16 cellular contexts compared by ENCODE assay signal in the genomic region with DNA sequence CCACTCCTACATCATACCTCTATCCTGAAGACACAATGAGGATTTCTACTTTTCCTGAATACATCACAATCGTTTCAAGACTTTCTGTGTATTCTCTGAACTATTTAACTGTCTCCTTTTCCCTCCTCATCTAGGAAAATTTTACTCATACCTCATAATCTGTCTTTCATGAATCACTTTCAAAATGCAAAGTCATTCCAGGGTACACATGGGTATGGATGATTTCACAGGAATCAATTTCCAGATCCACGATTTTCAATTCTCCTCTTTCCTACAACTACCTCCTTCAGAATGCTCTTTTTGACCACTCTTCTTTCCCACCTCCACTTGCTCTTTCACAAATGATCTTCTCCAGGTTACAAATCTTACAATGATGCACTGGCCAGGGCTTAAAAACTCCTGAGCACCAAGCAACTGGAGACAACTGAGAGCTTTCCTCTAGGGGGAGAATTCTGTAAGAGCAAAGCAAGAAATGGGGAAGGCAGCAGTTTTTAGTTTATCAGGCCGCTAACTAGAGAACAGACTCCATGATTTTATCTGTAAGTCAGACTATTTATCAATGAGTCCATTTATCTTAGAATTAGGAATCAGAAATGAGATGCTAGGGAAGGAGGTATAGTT.
A peak's percentile ranks its signal among the peaks of the same experiment; 100 is the strongest.
DNase-seq lines count a peak whose midpoint lies in the region; ATAC-seq, FAIRE-seq and TF ChIP-seq lines count a peak whose summit lies in the region.
"Had no signal": no experiment of that assay in that cellular context is flagged by ENCODE, and none has a peak within 500 bp of the region (broad histone marks: within the 10 kb centered on the region; RNA-seq: fewer than 3 reads in every experiment).

No MANE protein-coding gene starts in this region.

- peaks cover 51% of the 10 kb centered on the region for H4K20me1 ChIP-seq in astrocyte (ENCODE audit: insufficient read depth, low read length)

- no peak overlapping the region for H3K4me3 ChIP-seq in BE2C (ENCODE audit: low read depth, low read length)
- no peak overlapping the region for H3K4me3 ChIP-seq in HUES6 (ENCODE audit: low read depth, low read length)
- no peak overlapping the region for H3K4me3 ChIP-seq in astrocyte (ENCODE audit: insufficient read depth, low read depth, low read length)
- H3K4me3 ChIP-seq in mesendoderm (ENCODE audit: low read length) = no peak overlapping the region
- no peak overlapping the region for H3K4me3 ChIP-seq in pancreas
- H3K4me3 ChIP-seq: suprapubic skin had no signal

- H3K79me2 ChIP-seq in astrocyte (ENCODE audit: insufficient read depth, low read length) (peaks cover 71% of the 10 kb centered on the region), mesendoderm (ENCODE audit: control insufficient read depth, insufficient read depth, low read length) (no peaks in the 10 kb centered on the region)

- intact Hi-C loops in pancreas (cut with DNase I) = no loop called here
- intact Hi-C loops in head of caudate nucleus (cut with DNase I) = no loop called here

- H2AFZ ChIP-seq in astrocyte (ENCODE audit: low read depth, low read length) = no peak overlapping the region

- no peak overlapping the region for H3K56ac ChIP-seq in mesendoderm (ENCODE audit: low read length)

- no peak overlapping the region for H3K4me2 ChIP-seq in astrocyte (ENCODE audit: low read length)
- no peak overlapping the region for H3K4me2 ChIP-seq in mesendoderm (ENCODE audit: low read length)

- no peak overlapping the region for H3K4me3 Mint-ChIP-seq in astrocyte (ENCODE audit: unreplicated experiment)
- H3K4me3 Mint-ChIP-seq: CD4-positive, alpha-beta memory T cell had no signal

- H3K9ac ChIP-seq in HUES6 (ENCODE audit: low read length) (no peak overlapping the region), astrocyte (ENCODE audit: low read length) (no peak overlapping the region), mesendoderm (ENCODE audit: low read length) (no peak overlapping the region)

- no peak overlapping the region for H4K8ac ChIP-seq in mesendoderm (ENCODE audit: low read depth, low read length)

- H3K18ac ChIP-seq in mesendoderm (ENCODE audit: low read length) = no peak overlapping the region

- no CpG with 5 or more reads among the region's 3 CpGs for WGBS in mesendoderm (ENCODE audit: extremely low coverage, insufficient coverage, low lambda C conversion rate)
- WGBS in pancreas, 2 donors = 79 to 82% methylated on average over 3 of the region's 3 CpGs

- peak; percentile 83 for FAIRE-seq in astrocyte (lab: Jason Lieb, UNC)
- no peak for FAIRE-seq in pancreas (lab: Jason Lieb, UNC)
- FAIRE-seq: TTC549 had no signal

- H3K23ac ChIP-seq in mesendoderm (ENCODE audit: low read length) = no peak overlapping the region

- 0 out of 2 replicates have a peak overlapping the region, but pooled peaks have one; percentile 16 for H3K27ac ChIP-seq in HUES6 (ENCODE audit: low read depth, low read length)
- H3K27ac ChIP-seq in astrocyte (ENCODE audit: low read depth, low read length) = no peak overlapping the region
- no peak overlapping the region for H3K27ac ChIP-seq in mesendoderm (ENCODE audit: low read depth, low read length)
- no peak overlapping the region for H3K27ac ChIP-seq in pancreas
- H3K27ac ChIP-seq: epithelial cell of prostate, suprapubic skin had no signal

- H3K4me1 ChIP-seq in BE2C (peaks cover 9% of the 10 kb centered on the region), HUES6 (ENCODE audit: control insufficient read depth, insufficient read depth, low read length) (peaks cover 6% of the 10 kb centered on the region; the same call in 1 of the 2 replicates), astrocyte (ENCODE audit: insufficient read depth, low read length) (peaks cover 9% of the 10 kb centered on the region), mesendoderm (ENCODE audit: control insufficient read depth, low read depth, low read length) (no peaks in the 10 kb centered on the region), pancreas (peaks cover 0 to 5% (median 0%) of the 10 kb centered on the region in 3 donors)

- H3K36me3 Mint-ChIP-seq in astrocyte (ENCODE audit: low read depth, unreplicated experiment) = peaks cover 3% of the 10 kb centered on the region

- H3K27ac Mint-ChIP-seq in astrocyte (ENCODE audit: unreplicated experiment) = peak overlapping the region; percentile 68

- H3K9me3 ChIP-seq in BE2C = no peaks in the 10 kb centered on the region
- H3K9me3 ChIP-seq in HUES6 (ENCODE audit: control insufficient read depth, insufficient read depth, low read depth, low read length) = no peaks in the 10 kb centered on the region; the same call in 1 of the 2 replicates
- H3K9me3 ChIP-seq in astrocyte (ENCODE audit: insufficient read depth, low read depth, low read length) = no peaks in the 10 kb centered on the region
- H3K9me3 ChIP-seq in pancreas = no peaks in the 10 kb centered on the region
- H3K9me3 ChIP-seq: suprapubic skin had no signal

- H4K5ac ChIP-seq in mesendoderm (ENCODE audit: low read length) = no peak overlapping the region

- no peaks in the 10 kb centered on the region for H3K27me3 ChIP-seq in BE2C
- H3K27me3 ChIP-seq in HUES6 (ENCODE audit: control insufficient read depth, insufficient read depth, low read length) = no peaks in the 10 kb centered on the region
- no peaks in the 10 kb centered on the region for H3K27me3 ChIP-seq in astrocyte (ENCODE audit: insufficient read depth, low read length)
- no peaks in the 10 kb centered on the region for H3K27me3 ChIP-seq in mesendoderm (ENCODE audit: insufficient read depth, low read length, poor library complexity)
- no peaks in the 10 kb centered on the region for H3K27me3 ChIP-seq in pancreas
- H3K27me3 ChIP-seq: suprapubic skin had no signal

- peaks cover 28% of the 10 kb centered on the region for H3K4me1 Mint-ChIP-seq in astrocyte (ENCODE audit: low read depth, unreplicated experiment)

- no peak overlapping the region for H2BK120ac ChIP-seq in mesendoderm (ENCODE audit: low read depth, low read length)

- no peaks in the 10 kb centered on the region for H3K27me3 Mint-ChIP-seq in astrocyte (ENCODE audit: low read depth, unreplicated experiment)
- H3K27me3 Mint-ChIP-seq: CD4-positive, alpha-beta memory T cell had no signal

- no peaks in the 10 kb centered on the region for H3K79me1 ChIP-seq in mesendoderm (ENCODE audit: low read length)

- H3K36me3 ChIP-seq in BE2C (no peaks in the 10 kb centered on the region), HUES6 (ENCODE audit: control insufficient read depth, insufficient read depth, low read length) (no peaks in the 10 kb centered on the region), astrocyte (ENCODE audit: insufficient read depth, low read length) (no peaks in the 10 kb centered on the region), mesendoderm (ENCODE audit: control insufficient read depth, insufficient read depth, low read length) (no peaks in the 10 kb centered on the region), pancreas (no peaks in the 10 kb centered on the region)
- H3K36me3 ChIP-seq: suprapubic skin had no signal

- no peak for DNase-seq in BE2C
- DNase-seq in astrocyte (ENCODE audit: low read depth) = no peak
- DNase-seq in mesendoderm = peak; percentile 66
- no peak for DNase-seq in pancreas
- no peak for DNase-seq in head of caudate nucleus
- DNase-seq: activated CD8-positive, alpha-beta memory T cell treated with anti-CD3 and anti-CD28 coated beads for 24 hours; activated naive CD4-positive, alpha-beta T cell treated with Interleukin-2 at 50 U/mL for 16 hours; CD4-positive, alpha-beta memory T cell; GDM1; NCI-H1048; stimulated activated CD4-positive, alpha-beta T cell treated with anti-CD3 and anti-CD28 coated beads, Interleukin-12 subunit alpha, Interleukin-12 subunit beta, amount 100 ng/mL, for 4 hours had no signal

- ATAC-seq in pancreas (no peak), GM19035 (IDR thresholded peaks at IDR 0.05; ENCODE audit: unreplicated experiment) (no peak)

- no peak overlapping the region for H3K4ac ChIP-seq in mesendoderm (ENCODE audit: low read depth, low read length)

- H2AK5ac ChIP-seq in mesendoderm (ENCODE audit: low read length) = no peak overlapping the region

- peaks cover 2% of the 10 kb centered on the region for H3K9me3 Mint-ChIP-seq in astrocyte (ENCODE audit: unreplicated experiment)

- no peak overlapping the region for H2BK15ac ChIP-seq in mesendoderm (replicated peaks; ENCODE audit: low read depth)

- H2BK5ac ChIP-seq in mesendoderm (ENCODE audit: low read length) = no peak overlapping the region

- TF ChIP-seq CTCF in BE2C (IDR thresholded peaks at IDR 0.05; ENCODE audit: low read depth, low read length) (0 out of 2 replicates have a peak, but pooled peaks have one; percentile 25), astrocyte (IDR thresholded peaks at IDR 0.05; ENCODE audit: insufficient read depth, low read depth, low read length) (no peak), pancreas (IDR thresholded peaks at IDR 0.05) (no peak)
